Comparison of ENCODE assay signal across 8 cellular contexts in the genomic region with DNA sequence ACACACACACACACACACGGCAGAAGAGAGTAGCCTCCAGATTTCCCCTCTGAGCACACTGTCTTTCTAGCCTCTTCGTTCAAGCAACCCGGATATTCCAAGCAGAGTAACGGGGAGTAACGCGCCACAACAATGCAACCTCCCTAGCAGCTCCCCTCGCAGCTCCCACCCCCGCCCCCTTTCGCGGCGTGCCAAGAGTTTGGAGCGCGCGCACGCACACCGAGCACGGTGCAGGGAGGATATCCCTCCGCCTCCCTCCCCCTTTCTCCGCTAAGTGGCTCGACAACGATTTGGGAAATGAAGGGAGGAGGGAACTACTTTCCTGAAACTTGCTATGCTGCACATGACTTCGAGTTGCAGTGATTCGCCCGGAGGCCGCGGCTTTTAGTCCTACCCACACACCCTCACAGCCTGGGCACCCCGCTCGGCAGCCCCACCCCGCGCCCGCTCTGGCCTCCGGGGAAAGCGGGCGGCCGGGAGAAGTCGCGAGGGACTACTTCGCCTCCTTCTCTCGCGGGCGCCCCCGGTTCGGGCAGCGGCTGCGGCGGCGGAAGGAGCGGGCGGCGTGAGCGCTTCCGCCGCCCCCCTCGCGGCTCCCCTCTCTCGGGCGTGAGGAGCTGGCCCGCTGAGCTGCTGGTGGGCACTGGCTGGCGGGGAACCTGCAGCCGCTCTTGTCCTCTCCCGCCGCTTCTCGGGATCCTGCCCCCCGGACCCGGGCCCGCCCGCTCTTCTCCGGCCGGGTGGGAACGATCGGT. TPM values are rescaled to one million over a fixed set of nuclear protein-coding genes. Genes with fewer than 3 reads are reported as not detected.
DNase-seq lines count a peak whose midpoint lies in the region; ATAC-seq and TF ChIP-seq lines count a peak whose summit lies in the region.

No MANE protein-coding gene starts in this region.

- H3K27ac Mint-ChIP-seq in naive thymus-derived CD8-positive, alpha-beta T cell, result peak overlapping the region; percentile 3 to 88 (median 68)
- H3K27ac Mint-ChIP-seq in stimulated activated naive CD8-positive, alpha-beta T cell treated with anti-CD3 and anti-CD28 coated beads, Interleukin-15, amount 100 ng/mL, for 72 hours, result peak overlapping the region; percentile 24 to 84

- no peaks in the 10 kb centered on the region for H3K36me3 Mint-ChIP-seq in naive thymus-derived CD8-positive, alpha-beta T cell

- H3K9me3 ChIP-seq in KOPT-K1 (ENCODE audit: insufficient read depth, low read length, poor library complexity, severe bottlenecking), result no peaks in the 10 kb centered on the region
- H3K9me3 ChIP-seq in RWPE2 (ENCODE audit: severe bottlenecking), result no peaks in the 10 kb centered on the region

- peak overlapping the region; percentile 85 to 98 (median 92) for H3K4me3 Mint-ChIP-seq in naive thymus-derived CD8-positive, alpha-beta T cell
- H3K4me3 Mint-ChIP-seq in stimulated activated naive CD8-positive, alpha-beta T cell treated with anti-CD3 and anti-CD28 coated beads, Interleukin-15, amount 100 ng/mL, for 72 hours, result peak overlapping the region; percentile 85 to 91

- peaks cover 13 to 35% (median 33%) of the 10 kb centered on the region in 4 donors for H3K4me1 Mint-ChIP-seq in naive thymus-derived CD8-positive, alpha-beta T cell
- peaks cover 28% of the 10 kb centered on the region for H3K4me1 Mint-ChIP-seq in stimulated activated naive CD8-positive, alpha-beta T cell treated with anti-CD3 and anti-CD28 coated beads, Interleukin-15, amount 100 ng/mL, for 72 hours

- H3K27me3 Mint-ChIP-seq in naive thymus-derived CD8-positive, alpha-beta T cell, result peaks cover 7 to 30% (median 12%) of the 10 kb centered on the region in 5 donors
- peaks cover 41% of the 10 kb centered on the region for H3K27me3 Mint-ChIP-seq in stimulated activated naive CD8-positive, alpha-beta T cell treated with anti-CD3 and anti-CD28 coated beads, Interleukin-15, amount 100 ng/mL, for 72 hours

- DNase-seq in DMS 273 treated with DMSO at 0.1 percent for 48 hours (lab: John Stamatoyannopoulos, UW) (peak; percentile 74), RWPE2 (ENCODE audit: low spot score) (peak; percentile 97), fibroblast of the aortic adventitia (ENCODE audit: low read depth) (peak; percentile 99)
- peak; percentile 82 for DNase-seq in activated effector memory CD4-positive, alpha-beta T cell treated with anti-CD3 and anti-CD28 coated beads, Interleukin-2, amount 50 U/mL, for 16 hours
- DNase-seq in naive thymus-derived CD8-positive, alpha-beta T cell, result peak; percentile 32 to 78 (median 54)
- DNase-seq in stimulated activated naive CD8-positive, alpha-beta T cell treated with anti-CD3 and anti-CD28 coated beads, Interleukin-15, amount 100 ng/mL, for 72 hours, result peak; percentile 69 to 71

- H3K4me1 ChIP-seq in RWPE2 (ENCODE audit: insufficient read depth, poor library complexity, severe bottlenecking), result peaks cover 20% of the 10 kb centered on the region

- no peaks in the 10 kb centered on the region for H3K27me3 ChIP-seq in RWPE2 (ENCODE audit: insufficient read depth, poor library complexity, severe bottlenecking)

- H3K27ac ChIP-seq in KOPT-K1 (ENCODE audit: low read depth, low read length, poor library complexity, severe bottlenecking) (peak overlapping the region; percentile 67), RWPE2 (ENCODE audit: poor library complexity, severe bottlenecking) (peak overlapping the region; percentile 93)

- peak; percentile 45 for ATAC-seq in GM21717 (IDR thresholded peaks at IDR 0.05; ENCODE audit: unreplicated experiment)
- ATAC-seq in RWPE2 (ENCODE audit: low read depth), result peak; percentile 47
- ATAC-seq in naive thymus-derived CD8-positive, alpha-beta T cell, result peak; percentile 53 to 63
- peak; percentile 78 for ATAC-seq in stimulated activated naive CD8-positive, alpha-beta T cell treated with anti-CD3 and anti-CD28 coated beads, Interleukin-15, amount 100 ng/mL, for 72 hours

- H3K9me3 Mint-ChIP-seq in naive thymus-derived CD8-positive, alpha-beta T cell, result no peaks in the 10 kb centered on the region
- H3K9me3 Mint-ChIP-seq in stimulated activated naive CD8-positive, alpha-beta T cell treated with anti-CD3 and anti-CD28 coated beads, Interleukin-15, amount 100 ng/mL, for 72 hours, result no peaks in the 10 kb centered on the region

- POLR2A ChIA-PET in naive thymus-derived CD8-positive, alpha-beta T cell (lab: Charles Lee), result interaction anchor here (0.7 kb wide), 2 partner anchors 31 to 101 kb away, joined by 3 to 4 read pairs; no protein-coding TSS in a partner anchor

- H3K36me3 ChIP-seq in KOPT-K1 (ENCODE audit: insufficient read depth, low read length) (no peaks in the 10 kb centered on the region), RWPE2 (ENCODE audit: low read depth) (peaks cover 6% of the 10 kb centered on the region; the same call in 1 of the 2 replicates)

- peak; percentile 40 for TF ChIP-seq CTCF in RWPE2 (IDR thresholded peaks at IDR 0.05; ENCODE audit: poor library complexity, severe bottlenecking)
- no peak for TF ChIP-seq CTCF in fibroblast of the aortic adventitia (IDR thresholded peaks at IDR 0.05; ENCODE audit: insufficient read depth, low read length)

- H3K4me3 ChIP-seq in RWPE2 (ENCODE audit: severe bottlenecking), result peak overlapping the region; percentile 76
- H3K4me3 ChIP-seq in fibroblast of the aortic adventitia (ENCODE audit: low read depth, low read length), result peak overlapping the region; percentile 91

RNA-seq across cellular contexts. Expression of gene SPRED1, which starts 0.7 kb away (rescaled TPM):
- 36.2 and 55.1 TPM in 2 replicates for total RNA-seq in fibroblast of the aortic adventitia (ENCODE audit: low replicate concordance)
- total RNA-seq in naive thymus-derived CD8-positive, alpha-beta T cell, result under 1 TPM; 0.41 to 0.75 TPM
- polyA plus RNA-seq in naive thymus-derived CD8-positive, alpha-beta T cell, result under 1 TPM; 0.09 to 0.24 (median 0.11) TPM

Comparison
In these comparisons a context has a peak if more than half of its experiments do, and no peak if none do; other contexts are left out.
1. Peak in every context shown above with its lines: DNase-seq, ATAC-seq, H3K4me3 ChIP-seq and H3K27ac ChIP-seq.
2. RNA of gene SPRED1, which starts 0.7 kb away (total RNA-seq): 36.2 to 55.1 TPM in fibroblast of the aortic adventitia; 0.41 to 0.75 TPM in naive thymus-derived CD8-positive, alpha-beta T cell; every median in the first group is over 10 times any median in the second.